1 cellular context compared by ENCODE assay signal in the genomic region with DNA sequence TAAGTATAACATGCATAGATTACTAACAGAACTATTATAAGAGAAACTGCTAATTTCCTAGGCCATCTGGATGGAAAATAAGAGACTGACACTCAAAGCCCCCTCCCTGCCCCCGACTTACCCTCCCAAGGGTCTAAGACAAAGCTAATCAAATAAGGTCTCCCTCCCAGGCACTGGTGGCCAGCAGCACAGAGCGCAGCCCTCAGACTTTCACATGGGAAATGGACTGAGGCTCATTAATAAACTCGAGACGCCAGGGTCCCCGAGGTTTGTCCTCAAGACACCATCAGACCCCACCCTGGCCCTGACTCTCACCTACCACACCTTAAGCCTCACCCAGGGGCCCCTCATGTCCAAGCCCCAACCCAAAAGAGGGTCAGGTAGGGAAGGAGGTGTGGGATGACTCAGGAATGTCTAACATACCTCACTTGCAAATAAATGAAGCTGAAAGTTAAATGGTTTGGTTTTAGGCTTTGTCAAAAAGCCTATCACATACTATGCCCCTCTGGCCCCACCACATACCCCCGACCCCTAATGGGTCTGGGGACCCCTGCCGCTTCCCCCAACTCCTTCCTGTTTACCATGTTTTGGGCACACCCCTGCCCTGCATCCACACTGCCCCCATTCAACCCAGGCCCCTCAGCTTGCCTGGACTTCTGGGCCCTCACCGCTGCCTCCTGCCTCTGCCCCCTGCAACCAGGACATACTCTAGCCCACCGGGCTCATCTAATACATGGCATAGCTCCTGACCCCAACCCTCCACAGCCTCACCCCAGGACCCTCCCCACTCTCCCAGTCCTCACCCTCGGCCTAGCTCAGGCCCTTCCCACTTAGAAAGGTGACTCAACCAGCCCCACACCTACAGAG.
TF ChIP-seq lines count a peak whose summit lies in the region.

No MANE protein-coding gene starts in this region.

TF ChIP-seq in WTC11, 78 proteins besides CTCF, POLR2A, EP300 and RAD21 (continued from another document):
- TF ChIP-seq ZSCAN18 (CRISPR knock-in tag; IDR thresholded peaks at IDR 0.05): no peak
TF ChIP-seq in WTC11: peak in this region for 1.
